ENCODE assay signal across 8 cellular contexts in genomic region chr19:5403968-5404640, GRCh38. TPM values are rescaled to one million over a fixed set of nuclear protein-coding genes. Genes with fewer than 3 reads are reported as not detected.
DNase-seq lines count a peak whose midpoint lies in the region; ATAC-seq and TF ChIP-seq lines count a peak whose summit lies in the region.

No MANE protein-coding gene starts in this region.

- peak; percentile 67 for ATAC-seq in activated naive CD8-positive, alpha-beta T cell treated with anti-CD3 and anti-CD28 coated beads, Interleukin-2, amount 10 ng/mL, durations not matched to agents 7 days and 5 days (ENCODE audit: low read depth)

- POLR2A ChIA-PET in activated naive CD8-positive, alpha-beta T cell treated with anti-CD3 and anti-CD28 coated beads, Interleukin-2, amount 10 ng/mL, durations not matched to agents 7 days and 5 days (lab: Charles Lee): no interaction called here

- H3K9me3 Mint-ChIP-seq in activated naive CD8-positive, alpha-beta T cell treated with anti-CD3 and anti-CD28 coated beads, Interleukin-2, amount 10 ng/mL, durations not matched to agents 7 days and 5 days: peaks cover 7% of the 10 kb centered on the region

- H3K9me3 ChIP-seq in left ventricle myocardium inferior (replicated peaks): peaks cover 20% of the 10 kb centered on the region

- H3K4me3 ChIP-seq in left ventricle myocardium inferior: no peak overlapping the region
- H3K4me3 ChIP-seq in skeletal muscle cell (ENCODE audit: low read depth, low read length): no peak overlapping the region

- H3K4me1 Mint-ChIP-seq in activated naive CD8-positive, alpha-beta T cell treated with anti-CD3 and anti-CD28 coated beads, Interleukin-2, amount 10 ng/mL, durations not matched to agents 7 days and 5 days: peaks cover 3% of the 10 kb centered on the region

- intact Hi-C loops in left ventricle myocardium inferior (cut with micrococcal nuclease): no loop called here

- peaks cover 34% of the 10 kb centered on the region for H3K27me3 ChIP-seq in left ventricle myocardium inferior (ENCODE audit: low read depth)

- peak; percentile 49 for DNase-seq in NCI-H82 (lab: John Stamatoyannopoulos, UW)
- no peak for DNase-seq in NCI-H82 treated with DMSO at 0.1 percent for 48 hours (lab: John Stamatoyannopoulos, UW; ENCODE audit: unreplicated experiment)
- peak; percentile 46 for DNase-seq in SKM-1 treated with dmso at 0.1 percent for 144 hours (lab: John Stamatoyannopoulos, UW; ENCODE audit: unreplicated experiment)
- DNase-seq in activated naive CD8-positive, alpha-beta T cell treated with anti-CD3 and anti-CD28 coated beads, Interleukin-2, amount 10 ng/mL, durations not matched to agents 7 days and 5 days: peak; percentile 82
- peak; percentile 74 for DNase-seq in left ventricle myocardium inferior
- peak; percentile 54 for DNase-seq in skeletal muscle cell (ENCODE audit: low read depth)
- DNase-seq in NCI-H748 treated with DMSO at 0.1 percent for 48 hours (lab: John Stamatoyannopoulos, UW): no peak
- DNase-seq in NCI-H345 (lab: John Stamatoyannopoulos, UW): no peak

- H3K27ac Mint-ChIP-seq in activated naive CD8-positive, alpha-beta T cell treated with anti-CD3 and anti-CD28 coated beads, Interleukin-2, amount 10 ng/mL, durations not matched to agents 7 days and 5 days: no peak overlapping the region

- no peaks in the 10 kb centered on the region for H3K4me1 ChIP-seq in left ventricle myocardium inferior

- H3K36me3 ChIP-seq in left ventricle myocardium inferior: no peaks in the 10 kb centered on the region

- no peaks in the 10 kb centered on the region for H3K36me3 Mint-ChIP-seq in activated naive CD8-positive, alpha-beta T cell treated with anti-CD3 and anti-CD28 coated beads, Interleukin-2, amount 10 ng/mL, durations not matched to agents 7 days and 5 days

- no peaks in the 10 kb centered on the region for H3K27me3 Mint-ChIP-seq in activated naive CD8-positive, alpha-beta T cell treated with anti-CD3 and anti-CD28 coated beads, Interleukin-2, amount 10 ng/mL, durations not matched to agents 7 days and 5 days

- no peak overlapping the region for H3K27ac ChIP-seq in left ventricle myocardium inferior (replicated peaks)

- no peak for TF ChIP-seq CTCF in left ventricle myocardium inferior (IDR thresholded peaks at IDR 0.05; ENCODE audit: borderline replicate concordance)

- H3K4me3 Mint-ChIP-seq in activated naive CD8-positive, alpha-beta T cell treated with anti-CD3 and anti-CD28 coated beads, Interleukin-2, amount 10 ng/mL, durations not matched to agents 7 days and 5 days: no peak overlapping the region

RNA-seq across cellular contexts. Expression of gene ZNRF4, which starts 51.1 kb away (rescaled TPM):
- total RNA-seq in activated naive CD8-positive, alpha-beta T cell treated with anti-CD3 and anti-CD28 coated beads, Interleukin-2, amount 10 ng/mL, durations not matched to agents 7 days and 5 days: not detected
- not detected for total RNA-seq in left ventricle myocardium inferior

Comparison
In these comparisons a context has a peak if more than half of its experiments do, and no peak if none do; other contexts are left out.
1. DNase-seq: peak in NCI-H82 (single experiment), SKM-1 treated with dmso at 0.1 percent for 144 hours (single experiment), activated naive CD8-positive, alpha-beta T cell treated with anti-CD3 and anti-CD28 coated beads, Interleukin-2, amount 10 ng/mL, durations not matched to agents 7 days and 5 days (single experiment), left ventricle myocardium inferior (single experiment) and skeletal muscle cell (single experiment); none in NCI-H82 treated with DMSO at 0.1 percent for 48 hours (single experiment), NCI-H748 treated with DMSO at 0.1 percent for 48 hours (single experiment) and NCI-H345 (single experiment).